In the genomic region with DNA sequence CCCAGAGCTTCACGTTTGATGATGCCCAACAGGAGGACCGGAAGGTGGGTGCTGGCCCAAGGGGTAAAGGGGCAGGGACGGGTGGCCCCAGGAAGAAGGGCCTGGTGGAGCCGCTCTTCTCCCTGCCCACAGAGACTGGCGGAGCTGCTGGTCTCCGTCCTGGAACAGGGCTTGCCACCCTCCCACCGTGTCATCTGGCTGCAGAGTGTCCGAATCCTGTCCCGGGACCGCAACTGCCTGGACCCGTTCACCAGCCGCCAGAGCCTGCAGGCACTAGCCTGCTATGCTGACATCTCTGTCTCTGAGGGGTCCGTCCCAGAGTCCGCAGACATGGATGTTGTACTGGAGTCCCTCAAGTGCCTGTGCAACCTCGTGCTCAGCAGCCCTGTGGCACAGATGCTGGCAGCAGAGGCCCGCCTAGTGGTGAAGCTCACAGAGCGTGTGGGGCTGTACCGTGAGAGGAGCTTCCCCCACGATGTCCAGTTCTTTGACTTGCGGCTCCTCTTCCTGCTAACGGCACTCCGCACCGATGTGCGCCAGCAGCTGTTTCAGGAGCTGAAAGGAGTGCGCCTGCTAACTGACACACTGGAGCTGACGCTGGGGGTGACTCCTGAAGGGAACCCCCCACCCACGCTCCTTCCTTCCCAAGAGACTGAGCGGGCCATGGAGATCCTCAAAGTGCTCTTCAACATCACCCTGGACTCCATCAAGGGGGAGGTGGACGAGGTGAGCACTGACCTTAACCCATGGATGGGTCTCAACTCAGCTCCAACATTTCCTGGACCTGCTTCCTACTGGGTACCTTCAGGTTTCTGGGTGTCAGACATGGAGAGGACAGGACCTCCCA, we compare ENCODE assay signal across 8 cellular contexts. TPM values are rescaled to one million over a fixed set of nuclear protein-coding genes. Genes with fewer than 3 reads are reported as not detected.
DNase-seq lines count a peak whose midpoint lies in the region; ATAC-seq and TF ChIP-seq lines count a peak whose summit lies in the region.

No MANE protein-coding gene starts in this region.

- H3K4me1 ChIP-seq in DOHH2 (ENCODE audit: control insufficient read depth, low read length): peaks cover 26% of the 10 kb centered on the region
- peaks cover 26% of the 10 kb centered on the region for H3K4me1 ChIP-seq in OCI-LY7 (ENCODE audit: insufficient read depth, low read length, poor library complexity, severe bottlenecking)
- peaks cover 33% of the 10 kb centered on the region for H3K4me1 ChIP-seq in osteoblast (ENCODE audit: insufficient read depth, low read length)

- no peak for TF ChIP-seq CTCF in DOHH2 (IDR thresholded peaks at IDR 0.05; ENCODE audit: low read depth, low read length, poor library complexity, severe bottlenecking)
- 0 out of 2 replicates have a peak, but pooled peaks have one; percentile 20 for TF ChIP-seq CTCF in OCI-LY7 (conservative IDR thresholded peaks at IDR 0.05; ENCODE audit: low read length)
- no peak for TF ChIP-seq CTCF in epithelial cell of esophagus (IDR thresholded peaks at IDR 0.05; ENCODE audit: insufficient read depth, low read depth, low read length, missing control alignments)
- no peak for TF ChIP-seq CTCF in osteoblast (IDR thresholded peaks at IDR 0.05; ENCODE audit: extremely low read depth, low read depth, low read length)

- H3K9me2 ChIP-seq in DOHH2 (replicated peaks; ENCODE audit: control insufficient read depth, low read length) (no peaks in the 10 kb centered on the region), OCI-LY7 (ENCODE audit: insufficient read depth, low read length) (no peaks in the 10 kb centered on the region)

- DNase-seq in OCI-LY7 (ENCODE audit: low spot score) (peak; percentile 33), epithelial cell of esophagus (ENCODE audit: low read depth) (no peak), osteoblast (ENCODE audit: insufficient read length, low spot score, missing footprints) (peak; percentile 95), activated gamma-delta T cell treated with Interleukin-2 at 50 U/mL for 16 hours (no peak), NOMO-1 (lab: John Stamatoyannopoulos, UW; ENCODE audit: unreplicated experiment in 2 of 2) (no peak)
- DNase-seq in stimulated activated naive CD4-positive, alpha-beta T cell treated with Interleukin-2 at 50 U/mL for 16 hours (lab: John Stamatoyannopoulos, UW): no peak

- H3K4me3 ChIP-seq in DOHH2 (ENCODE audit: low read length) (peak overlapping the region; percentile 100), OCI-LY7 (ENCODE audit: low read depth, low read length, poor library complexity, severe bottlenecking) (peak overlapping the region; percentile 98), epithelial cell of esophagus (ENCODE audit: low read length) (peak overlapping the region; percentile 70), osteoblast (ENCODE audit: insufficient read depth, low read length) (peak overlapping the region; percentile 99)

- no TSS peak for BruUV-seq in OCI-LY7 (replicated peaks; lab: Mats Ljungman, UMichigan)

- H3K27ac ChIP-seq in DOHH2 (ENCODE audit: low read depth, low read length) (peak overlapping the region; percentile 89; the same call in 1 of the 2 replicates), OCI-LY7 (ENCODE audit: low read depth, low read length, poor library complexity, severe bottlenecking) (peak overlapping the region; percentile 97), osteoblast (ENCODE audit: low read depth, low read length) (peak overlapping the region; percentile 90)

- intact Hi-C loops in OCI-LY7 (cut with micrococcal nuclease; ENCODE audit: unreplicated experiment): loop anchor here (1.0 to 5.0 kb wide), 4 partner anchors 15 to 298 kb away; partner anchors contain the start of genes PTDSS2 and RNH1

- H3F3A ChIP-seq in DOHH2 (ENCODE audit: control insufficient read depth, insufficient read depth): peaks cover 8% of the 10 kb centered on the region

- no peak for ATAC-seq in HG03439 (IDR thresholded peaks at IDR 0.05; ENCODE audit: unreplicated experiment)

- POLR2A ChIA-PET in OCI-LY7 (lab: Charles Lee): interaction anchor here (0.6 to 1.6 kb wide), 3 partner anchors 21 to 333 kb away, joined by 3 to 5 read pairs (median 4); partner anchors contain the start of gene PTDSS2

- H3K9me3 ChIP-seq in DOHH2 (ENCODE audit: control insufficient read depth, insufficient read depth, low read length) (no peaks in the 10 kb centered on the region), OCI-LY7 (ENCODE audit: low read length) (no peaks in the 10 kb centered on the region), osteoblast (ENCODE audit: low read depth, low read length) (no peaks in the 10 kb centered on the region)

- peaks cover 20% of the 10 kb centered on the region for H4K20me1 ChIP-seq in DOHH2 (ENCODE audit: control insufficient read depth, insufficient read depth, low read depth, low read length)
- no peaks in the 10 kb centered on the region for H4K20me1 ChIP-seq in OCI-LY7 (ENCODE audit: insufficient read depth, low read length)
- H4K20me1 ChIP-seq in osteoblast (ENCODE audit: insufficient read depth, low read length): peaks cover 69% of the 10 kb centered on the region

- H2AFZ ChIP-seq in OCI-LY7 (ENCODE audit: low read length) (no peak overlapping the region), osteoblast (ENCODE audit: low read length) (peak overlapping the region; percentile 22)

- H3K4me2 ChIP-seq in DOHH2 (ENCODE audit: low read length) (peak overlapping the region; percentile 98), OCI-LY7 (ENCODE audit: low read length) (peak overlapping the region; percentile 90), osteoblast (ENCODE audit: insufficient read depth, low read length) (peak overlapping the region; percentile 90)

- H3K27me3 ChIP-seq in DOHH2 (ENCODE audit: control insufficient read depth, low read length) (no peaks in the 10 kb centered on the region), osteoblast (ENCODE audit: insufficient read depth, low read length) (no peaks in the 10 kb centered on the region)

- CTCF ChIA-PET in OCI-LY7 (lab: Charles Lee; ENCODE audit: unreplicated experiment): no interaction called here

- H3K36me3 ChIP-seq in DOHH2 (ENCODE audit: control insufficient read depth, low read length) (peaks cover 89% of the 10 kb centered on the region), OCI-LY7 (ENCODE audit: insufficient read depth, low read length) (peaks cover 64% of the 10 kb centered on the region), osteoblast (ENCODE audit: insufficient read depth, low read length) (peaks cover 62% of the 10 kb centered on the region)

- H3K79me2 ChIP-seq in DOHH2 (ENCODE audit: control insufficient read depth, low read length) (peaks cover 64% of the 10 kb centered on the region), OCI-LY7 (ENCODE audit: insufficient read depth, low read depth, low read length) (peaks cover 36% of the 10 kb centered on the region), osteoblast (ENCODE audit: insufficient read depth, low read length) (peaks cover 80% of the 10 kb centered on the region)

RNA-seq across cellular contexts. Expression of gene RIC8A, which starts 2.0 kb away (rescaled TPM):
- total RNA-seq in OCI-LY7 (2014; rRNA removed; shearing (Covaris generic)): 125 and 136 TPM in 2 replicates
- total RNA-seq in OCI-LY7 (2022): 92.0 and 97.6 TPM in 2 replicates
- 128 and 134 TPM in 2 replicates for total RNA-seq in osteoblast

RNA-seq across cellular contexts. Expression of gene BET1L, which starts 2.3 kb away (rescaled TPM):
- 12.3 and 16.2 TPM in 2 replicates for total RNA-seq in OCI-LY7 (2014; rRNA removed; shearing (Covaris generic))
- total RNA-seq in OCI-LY7 (2022): 45.5 and 47.4 TPM in 2 replicates
- 24.6 and 25.6 TPM in 2 replicates for total RNA-seq in osteoblast

RNA-seq across cellular contexts. Expression of gene SCGB1C1, which starts 16.6 kb away (rescaled TPM):
- total RNA-seq in OCI-LY7 (2014; rRNA removed; shearing (Covaris generic)): not detected in 2 replicates
- not detected in 2 replicates for total RNA-seq in OCI-LY7 (2022)
- total RNA-seq in osteoblast: not detected in 2 replicates

RNA-seq across cellular contexts. Expression of gene SIRT3, which starts 26.6 kb away (rescaled TPM):
- 8.5 and 10.3 TPM in 2 replicates for total RNA-seq in OCI-LY7 (2014; rRNA removed; shearing (Covaris generic))
- total RNA-seq in OCI-LY7 (2022) (18.5 and 21.0 TPM in 2 replicates), osteoblast (10.9 and 11.2 TPM in 2 replicates)

RNA-seq across cellular contexts. Expression of gene PSMD13, which starts 27.3 kb away (rescaled TPM):
- total RNA-seq in OCI-LY7 (2014; rRNA removed; shearing (Covaris generic)): 146 and 156 TPM in 2 replicates
- total RNA-seq in OCI-LY7 (2022): 134 and 154 TPM in 2 replicates
- 110 and 117 TPM in 2 replicates for total RNA-seq in osteoblast

Comparison
In these comparisons a context has a peak if more than half of its experiments do, and no peak if none do; other contexts are left out.
1. DNase-seq: peak in OCI-LY7 (single experiment) and osteoblast (single experiment); none in epithelial cell of esophagus (single experiment), stimulated activated naive CD4-positive, alpha-beta T cell treated with Interleukin-2 at 50 U/mL for 16 hours (single experiment), activated gamma-delta T cell treated with Interleukin-2 at 50 U/mL for 16 hours (single experiment) and NOMO-1 (0 of 2).
2. Peak in every context shown above with its lines, with median percentiles within 50 percentile points of each other: H3K27ac ChIP-seq, H3K4me2 ChIP-seq and H3K4me3 ChIP-seq.